In the genomic region with DNA sequence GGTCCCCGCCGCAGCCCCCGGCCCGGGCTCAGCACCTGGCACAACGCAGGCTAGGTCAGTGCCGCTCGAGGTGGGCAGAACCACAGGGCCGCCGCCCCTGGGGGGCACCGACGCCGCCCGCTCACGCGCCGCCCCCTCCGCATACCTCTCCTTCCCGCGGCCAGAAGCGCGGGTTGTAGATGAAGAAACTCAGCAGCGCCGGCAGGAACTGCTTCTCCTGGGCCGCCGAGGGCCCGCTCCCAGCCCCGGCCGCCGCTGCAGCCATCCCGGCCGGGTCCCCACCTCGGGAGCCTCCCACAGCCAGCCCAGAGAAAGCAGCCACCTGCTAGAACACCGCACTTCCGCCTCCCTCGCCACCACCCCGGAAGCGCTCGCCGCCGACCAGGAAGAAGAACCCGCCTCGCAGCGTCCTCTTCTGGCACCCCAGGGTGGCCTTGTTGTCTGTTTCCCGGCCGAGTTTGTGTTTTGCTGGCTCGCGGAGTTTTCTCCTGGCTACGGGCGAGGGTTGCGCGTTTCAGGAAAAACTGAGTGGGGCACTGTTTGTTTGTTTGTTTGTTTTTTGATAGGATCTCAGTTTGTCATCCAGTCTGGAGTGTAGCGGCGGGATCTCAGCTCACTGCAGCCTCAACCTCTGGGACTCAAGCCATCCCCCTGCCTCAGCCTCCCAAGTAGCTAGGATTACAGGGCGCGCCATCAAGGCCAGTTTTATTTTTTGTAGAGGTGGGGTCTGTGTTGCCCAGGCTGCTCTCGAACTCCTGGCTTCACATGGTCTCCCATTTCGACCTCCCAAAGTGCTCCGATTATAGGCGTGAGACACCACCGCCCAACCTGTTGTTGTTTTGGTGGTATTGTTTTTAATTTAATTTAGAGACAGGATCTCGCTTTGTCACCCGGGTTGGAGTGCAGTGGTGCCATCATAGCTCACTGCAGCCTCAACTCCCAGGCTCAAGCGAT, we compare ENCODE assay signal across 1 cellular context.
TF ChIP-seq lines count a peak whose summit lies in the region.

No MANE protein-coding gene starts in this region.

TF ChIP-seq in HepG2, 621 proteins besides CTCF, POLR2A, EP300 and RAD21 (continued from another document and continues in another):
- TF ChIP-seq, protein P1, sequence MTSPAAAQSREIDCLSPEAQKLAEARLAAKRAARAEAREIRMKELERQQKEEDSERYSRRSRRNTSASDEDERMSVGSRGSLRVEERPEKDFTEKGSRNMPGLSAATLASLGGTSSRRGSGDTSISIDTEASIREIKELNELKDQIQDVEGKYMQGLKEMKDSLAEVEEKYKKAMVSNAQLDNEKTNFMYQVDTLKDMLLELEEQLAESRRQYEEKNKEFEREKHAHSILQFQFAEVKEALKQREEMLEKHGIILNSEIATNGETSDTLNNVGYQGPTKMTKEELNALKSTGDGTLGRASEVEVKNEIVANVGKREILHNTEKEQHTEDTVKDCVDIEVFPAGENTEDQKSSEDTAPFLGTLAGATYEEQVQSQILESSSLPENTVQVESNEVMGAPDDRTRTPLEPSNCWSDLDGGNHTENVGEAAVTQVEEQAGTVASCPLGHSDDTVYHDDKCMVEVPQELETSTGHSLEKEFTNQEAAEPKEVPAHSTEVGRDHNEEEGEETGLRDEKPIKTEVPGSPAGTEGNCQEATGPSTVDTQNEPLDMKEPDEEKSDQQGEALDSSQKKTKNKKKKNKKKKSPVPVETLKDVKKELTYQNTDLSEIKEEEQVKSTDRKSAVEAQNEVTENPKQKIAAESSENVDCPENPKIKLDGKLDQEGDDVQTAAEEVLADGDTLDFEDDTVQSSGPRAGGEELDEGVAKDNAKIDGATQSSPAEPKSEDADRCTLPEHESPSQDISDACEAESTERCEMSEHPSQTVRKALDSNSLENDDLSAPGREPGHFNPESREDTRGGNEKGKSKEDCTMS (CRISPR knock-in tag; conservative IDR thresholded peaks at IDR 0.05), result no peak; the same call in 1 of the 2 replicates
- no peak for TF ChIP-seq HNRNPUL1 (IDR thresholded peaks at IDR 0.05; ENCODE audit: low read depth, low read length)
- TF ChIP-seq MAFF (IDR thresholded peaks at IDR 0.05; ENCODE audit: low read depth, low read length), result no peak
- TF ChIP-seq, protein P2, sequence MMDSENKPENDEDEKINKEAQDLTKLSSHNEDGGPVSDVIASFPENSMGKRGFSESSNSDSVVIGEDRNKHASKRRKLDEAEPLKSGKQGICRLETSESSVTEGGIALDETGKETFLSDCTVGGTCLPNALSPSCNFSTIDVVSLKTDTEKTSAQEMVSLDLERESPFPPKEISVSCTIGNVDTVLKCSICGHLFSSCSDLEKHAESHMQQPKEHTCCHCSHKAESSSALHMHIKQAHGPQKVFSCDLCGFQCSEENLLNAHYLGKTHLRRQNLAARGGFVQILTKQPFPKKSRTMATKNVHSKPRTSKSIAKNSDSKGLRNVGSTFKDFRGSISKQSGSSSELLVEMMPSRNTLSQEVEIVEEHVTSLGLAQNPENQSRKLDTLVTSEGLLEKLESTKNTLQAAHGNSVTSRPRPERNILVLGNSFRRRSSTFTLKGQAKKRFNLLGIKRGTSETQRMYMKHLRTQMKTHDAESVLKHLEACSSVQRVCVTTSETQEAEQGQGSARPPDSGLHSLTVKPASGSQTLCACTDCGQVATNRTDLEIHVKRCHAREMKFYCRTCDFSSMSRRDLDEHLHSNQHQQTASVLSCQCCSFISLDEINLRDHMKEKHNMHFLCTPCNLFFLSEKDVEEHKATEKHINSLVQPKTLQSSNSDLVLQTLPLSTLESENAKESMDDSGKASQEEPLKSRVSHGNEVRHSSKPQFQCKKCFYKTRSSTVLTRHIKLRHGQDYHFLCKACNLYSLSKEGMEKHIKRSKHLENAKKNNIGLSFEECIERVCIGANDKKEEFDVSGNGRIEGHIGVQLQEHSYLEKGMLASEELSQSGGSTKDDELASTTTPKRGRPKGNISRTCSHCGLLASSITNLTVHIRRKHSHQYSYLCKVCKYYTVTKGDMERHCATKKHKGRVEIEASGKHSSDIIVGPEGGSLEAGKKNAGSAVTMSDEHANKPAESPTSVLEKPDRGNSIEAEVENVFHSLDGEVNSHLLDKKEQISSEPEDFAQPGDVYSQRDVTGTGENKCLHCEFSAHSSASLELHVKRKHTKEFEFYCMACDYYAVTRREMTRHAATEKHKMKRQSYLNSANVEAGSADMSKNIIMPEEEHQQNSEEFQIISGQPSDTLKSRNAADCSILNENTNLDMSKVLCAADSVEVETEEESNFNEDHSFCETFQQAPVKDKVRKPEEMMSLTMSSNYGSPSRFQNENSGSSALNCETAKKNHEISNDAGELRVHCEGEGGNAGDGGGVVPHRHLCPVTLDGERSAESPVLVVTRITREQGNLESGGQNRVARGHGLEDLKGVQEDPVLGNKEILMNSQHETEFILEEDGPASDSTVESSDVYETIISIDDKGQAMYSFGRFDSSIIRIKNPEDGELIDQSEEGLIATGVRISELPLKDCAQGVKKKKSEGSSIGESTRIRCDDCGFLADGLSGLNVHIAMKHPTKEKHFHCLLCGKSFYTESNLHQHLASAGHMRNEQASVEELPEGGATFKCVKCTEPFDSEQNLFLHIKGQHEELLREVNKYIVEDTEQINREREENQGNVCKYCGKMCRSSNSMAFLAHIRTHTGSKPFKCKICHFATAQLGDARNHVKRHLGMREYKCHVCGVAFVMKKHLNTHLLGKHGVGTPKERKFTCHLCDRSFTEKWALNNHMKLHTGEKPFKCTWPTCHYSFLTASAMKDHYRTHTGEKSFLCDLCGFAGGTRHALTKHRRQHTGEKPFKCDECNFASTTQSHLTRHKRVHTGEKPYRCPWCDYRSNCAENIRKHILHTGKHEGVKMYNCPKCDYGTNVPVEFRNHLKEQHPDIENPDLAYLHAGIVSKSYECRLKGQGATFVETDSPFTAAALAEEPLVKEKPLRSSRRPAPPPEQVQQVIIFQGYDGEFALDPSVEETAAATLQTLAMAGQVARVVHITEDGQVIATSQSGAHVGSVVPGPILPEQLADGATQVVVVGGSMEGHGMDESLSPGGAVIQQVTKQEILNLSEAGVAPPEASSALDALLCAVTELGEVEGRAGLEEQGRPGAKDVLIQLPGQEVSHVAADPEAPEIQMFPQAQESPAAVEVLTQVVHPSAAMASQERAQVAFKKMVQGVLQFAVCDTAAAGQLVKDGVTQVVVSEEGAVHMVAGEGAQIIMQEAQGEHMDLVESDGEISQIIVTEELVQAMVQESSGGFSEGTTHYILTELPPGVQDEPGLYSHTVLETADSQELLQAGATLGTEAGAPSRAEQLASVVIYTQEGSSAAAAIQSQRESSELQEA (CRISPR knock-in tag; IDR thresholded peaks at IDR 0.05; ENCODE audit: not compliant biosample characterization), result peak; percentile 76
- no peak for TF ChIP-seq CENPT (CRISPR knock-in tag; IDR thresholded peaks at IDR 0.05; ENCODE audit: low read depth)
- no peak for TF ChIP-seq ZFP62 (CRISPR knock-in tag; IDR thresholded peaks at IDR 0.05)
- TF ChIP-seq, protein P3, sequence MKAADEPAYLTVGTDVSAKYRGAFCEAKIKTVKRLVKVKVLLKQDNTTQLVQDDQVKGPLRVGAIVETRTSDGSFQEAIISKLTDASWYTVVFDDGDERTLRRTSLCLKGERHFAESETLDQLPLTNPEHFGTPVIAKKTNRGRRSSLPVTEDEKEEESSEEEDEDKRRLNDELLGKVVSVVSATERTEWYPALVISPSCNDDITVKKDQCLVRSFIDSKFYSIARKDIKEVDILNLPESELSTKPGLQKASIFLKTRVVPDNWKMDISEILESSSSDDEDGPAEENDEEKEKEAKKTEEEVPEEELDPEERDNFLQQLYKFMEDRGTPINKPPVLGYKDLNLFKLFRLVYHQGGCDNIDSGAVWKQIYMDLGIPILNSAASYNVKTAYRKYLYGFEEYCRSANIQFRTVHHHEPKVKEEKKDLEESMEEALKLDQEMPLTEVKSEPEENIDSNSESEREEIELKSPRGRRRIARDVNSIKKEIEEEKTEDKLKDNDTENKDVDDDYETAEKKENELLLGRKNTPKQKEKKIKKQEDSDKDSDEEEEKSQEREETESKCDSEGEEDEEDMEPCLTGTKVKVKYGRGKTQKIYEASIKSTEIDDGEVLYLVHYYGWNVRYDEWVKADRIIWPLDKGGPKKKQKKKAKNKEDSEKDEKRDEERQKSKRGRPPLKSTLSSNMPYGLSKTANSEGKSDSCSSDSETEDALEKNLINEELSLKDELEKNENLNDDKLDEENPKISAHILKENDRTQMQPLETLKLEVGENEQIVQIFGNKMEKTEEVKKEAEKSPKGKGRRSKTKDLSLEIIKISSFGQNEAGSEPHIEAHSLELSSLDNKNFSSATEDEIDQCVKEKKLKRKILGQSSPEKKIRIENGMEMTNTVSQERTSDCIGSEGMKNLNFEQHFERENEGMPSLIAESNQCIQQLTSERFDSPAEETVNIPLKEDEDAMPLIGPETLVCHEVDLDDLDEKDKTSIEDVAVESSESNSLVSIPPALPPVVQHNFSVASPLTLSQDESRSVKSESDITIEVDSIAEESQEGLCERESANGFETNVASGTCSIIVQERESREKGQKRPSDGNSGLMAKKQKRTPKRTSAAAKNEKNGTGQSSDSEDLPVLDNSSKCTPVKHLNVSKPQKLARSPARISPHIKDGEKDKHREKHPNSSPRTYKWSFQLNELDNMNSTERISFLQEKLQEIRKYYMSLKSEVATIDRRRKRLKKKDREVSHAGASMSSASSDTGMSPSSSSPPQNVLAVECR (CRISPR knock-in tag; IDR thresholded peaks at IDR 0.05; ENCODE audit: borderline replicate concordance), result peak; percentile 86; the same call in 1 of the 2 replicates
- TF ChIP-seq ZNF724P (CRISPR knock-in tag; IDR thresholded peaks at IDR 0.05; ENCODE audit: borderline replicate concordance), result no peak
- no peak for TF ChIP-seq CHD4 (IDR thresholded peaks at IDR 0.05; ENCODE audit: borderline replicate concordance, low read length)
- TF ChIP-seq, protein P4, sequence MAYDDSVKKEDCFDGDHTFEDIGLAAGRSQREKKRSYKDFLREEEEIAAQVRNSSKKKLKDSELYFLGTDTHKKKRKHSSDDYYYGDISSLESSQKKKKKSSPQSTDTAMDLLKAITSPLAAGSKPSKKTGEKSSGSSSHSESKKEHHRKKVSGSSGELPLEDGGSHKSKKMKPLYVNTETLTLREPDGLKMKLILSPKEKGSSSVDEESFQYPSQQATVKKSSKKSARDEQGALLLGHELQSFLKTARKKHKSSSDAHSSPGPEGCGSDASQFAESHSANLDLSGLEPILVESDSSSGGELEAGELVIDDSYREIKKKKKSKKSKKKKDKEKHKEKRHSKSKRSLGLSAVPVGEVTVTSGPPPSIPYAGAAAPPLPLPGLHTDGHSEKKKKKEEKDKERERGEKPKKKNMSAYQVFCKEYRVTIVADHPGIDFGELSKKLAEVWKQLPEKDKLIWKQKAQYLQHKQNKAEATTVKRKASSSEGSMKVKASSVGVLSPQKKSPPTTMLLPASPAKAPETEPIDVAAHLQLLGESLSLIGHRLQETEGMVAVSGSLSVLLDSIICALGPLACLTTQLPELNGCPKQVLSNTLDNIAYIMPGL (CRISPR knock-in tag; IDR thresholded peaks at IDR 0.05; ENCODE audit: borderline replicate concordance in 1 of 2, low read depth in 1 of 2), result peak; percentile 65 to 83; a peak in 3 of 4 replicates
- no peak for TF ChIP-seq ZNF30 (CRISPR knock-in tag; IDR thresholded peaks at IDR 0.05)
- TF ChIP-seq MED13 (CRISPR knock-in tag; IDR thresholded peaks at IDR 0.05), result 0 out of 2 replicates have a peak, but pooled peaks have one; percentile 32
- no peak for TF ChIP-seq NR1H2 (CRISPR knock-in tag; IDR thresholded peaks at IDR 0.05; ENCODE audit: borderline replicate concordance, low read depth)
- TF ChIP-seq, protein P5, sequence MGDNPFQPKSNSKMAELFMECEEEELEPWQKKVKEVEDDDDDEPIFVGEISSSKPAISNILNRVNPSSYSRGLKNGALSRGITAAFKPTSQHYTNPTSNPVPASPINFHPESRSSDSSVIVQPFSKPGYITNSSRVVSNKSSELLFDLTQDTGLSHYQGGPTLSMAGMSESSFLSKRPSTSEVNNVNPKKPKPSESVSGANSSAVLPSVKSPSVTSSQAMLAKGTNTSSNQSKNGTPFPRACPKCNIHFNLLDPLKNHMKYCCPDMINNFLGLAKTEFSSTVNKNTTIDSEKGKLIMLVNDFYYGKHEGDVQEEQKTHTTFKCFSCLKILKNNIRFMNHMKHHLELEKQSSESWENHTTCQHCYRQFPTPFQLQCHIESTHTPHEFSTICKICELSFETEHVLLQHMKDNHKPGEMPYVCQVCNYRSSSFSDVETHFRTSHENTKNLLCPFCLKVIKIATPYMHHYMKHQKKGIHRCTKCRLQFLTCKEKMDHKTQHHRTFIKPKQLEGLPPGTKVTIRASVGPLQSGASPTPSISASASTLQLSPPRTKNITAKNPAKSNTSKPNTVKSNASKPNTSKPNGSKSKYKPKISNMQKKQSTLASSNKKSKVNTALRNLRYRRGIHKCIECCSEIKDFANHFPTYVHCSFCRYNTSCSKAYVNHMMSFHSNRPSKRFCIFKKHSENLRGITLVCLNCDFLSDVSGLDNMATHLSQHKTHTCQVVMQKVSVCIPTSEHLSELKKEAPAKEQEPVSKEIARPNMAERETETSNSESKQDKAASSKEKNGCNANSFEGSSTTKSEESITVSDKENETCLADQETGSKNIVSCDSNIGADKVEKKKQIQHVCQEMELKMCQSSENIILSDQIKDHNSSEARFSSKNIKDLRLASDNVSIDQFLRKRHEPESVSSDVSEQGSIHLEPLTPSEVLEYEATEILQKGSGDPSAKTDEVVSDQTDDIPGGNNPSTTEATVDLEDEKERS (CRISPR knock-in tag; IDR thresholded peaks at IDR 0.05), result no peak
- TF ChIP-seq, protein P6, sequence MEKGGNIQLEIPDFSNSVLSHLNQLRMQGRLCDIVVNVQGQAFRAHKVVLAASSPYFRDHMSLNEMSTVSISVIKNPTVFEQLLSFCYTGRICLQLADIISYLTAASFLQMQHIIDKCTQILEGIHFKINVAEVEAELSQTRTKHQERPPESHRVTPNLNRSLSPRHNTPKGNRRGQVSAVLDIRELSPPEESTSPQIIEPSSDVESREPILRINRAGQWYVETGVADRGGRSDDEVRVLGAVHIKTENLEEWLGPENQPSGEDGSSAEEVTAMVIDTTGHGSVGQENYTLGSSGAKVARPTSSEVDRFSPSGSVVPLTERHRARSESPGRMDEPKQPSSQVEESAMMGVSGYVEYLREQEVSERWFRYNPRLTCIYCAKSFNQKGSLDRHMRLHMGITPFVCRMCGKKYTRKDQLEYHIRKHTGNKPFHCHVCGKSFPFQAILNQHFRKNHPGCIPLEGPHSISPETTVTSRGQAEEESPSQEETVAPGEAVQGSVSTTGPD (CRISPR knock-in tag; IDR thresholded peaks at IDR 0.05), result no peak
- TF ChIP-seq, protein P7, sequence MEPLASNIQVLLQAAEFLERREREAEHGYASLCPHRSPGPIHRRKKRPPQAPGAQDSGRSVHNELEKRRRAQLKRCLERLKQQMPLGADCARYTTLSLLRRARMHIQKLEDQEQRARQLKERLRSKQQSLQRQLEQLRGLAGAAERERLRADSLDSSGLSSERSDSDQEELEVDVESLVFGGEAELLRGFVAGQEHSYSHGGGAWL (CRISPR knock-in tag; IDR thresholded peaks at IDR 0.05), result peak; percentile 64; the same call in 1 of the 2 replicates
- TF ChIP-seq, protein P8, sequence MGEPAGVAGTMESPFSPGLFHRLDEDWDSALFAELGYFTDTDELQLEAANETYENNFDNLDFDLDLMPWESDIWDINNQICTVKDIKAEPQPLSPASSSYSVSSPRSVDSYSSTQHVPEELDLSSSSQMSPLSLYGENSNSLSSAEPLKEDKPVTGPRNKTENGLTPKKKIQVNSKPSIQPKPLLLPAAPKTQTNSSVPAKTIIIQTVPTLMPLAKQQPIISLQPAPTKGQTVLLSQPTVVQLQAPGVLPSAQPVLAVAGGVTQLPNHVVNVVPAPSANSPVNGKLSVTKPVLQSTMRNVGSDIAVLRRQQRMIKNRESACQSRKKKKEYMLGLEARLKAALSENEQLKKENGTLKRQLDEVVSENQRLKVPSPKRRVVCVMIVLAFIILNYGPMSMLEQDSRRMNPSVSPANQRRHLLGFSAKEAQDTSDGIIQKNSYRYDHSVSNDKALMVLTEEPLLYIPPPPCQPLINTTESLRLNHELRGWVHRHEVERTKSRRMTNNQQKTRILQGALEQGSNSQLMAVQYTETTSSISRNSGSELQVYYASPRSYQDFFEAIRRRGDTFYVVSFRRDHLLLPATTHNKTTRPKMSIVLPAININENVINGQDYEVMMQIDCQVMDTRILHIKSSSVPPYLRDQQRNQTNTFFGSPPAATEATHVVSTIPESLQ (CRISPR knock-in tag; conservative IDR thresholded peaks at IDR 0.05), result no peak
- TF ChIP-seq ZFP82 (CRISPR knock-in tag; IDR thresholded peaks at IDR 0.05; ENCODE audit: borderline replicate concordance), result no peak
- TF ChIP-seq ZNF616 (CRISPR knock-in tag; IDR thresholded peaks at IDR 0.05; ENCODE audit: low read depth), result no peak
- TF ChIP-seq SCMH1 (CRISPR knock-in tag; IDR thresholded peaks at IDR 0.05; ENCODE audit: borderline replicate concordance), result no peak
- TF ChIP-seq NFE2 (CRISPR knock-in tag; IDR thresholded peaks at IDR 0.05), result no peak
